Comparison of ENCODE assay signal across 8 cellular contexts in the genomic region with DNA sequence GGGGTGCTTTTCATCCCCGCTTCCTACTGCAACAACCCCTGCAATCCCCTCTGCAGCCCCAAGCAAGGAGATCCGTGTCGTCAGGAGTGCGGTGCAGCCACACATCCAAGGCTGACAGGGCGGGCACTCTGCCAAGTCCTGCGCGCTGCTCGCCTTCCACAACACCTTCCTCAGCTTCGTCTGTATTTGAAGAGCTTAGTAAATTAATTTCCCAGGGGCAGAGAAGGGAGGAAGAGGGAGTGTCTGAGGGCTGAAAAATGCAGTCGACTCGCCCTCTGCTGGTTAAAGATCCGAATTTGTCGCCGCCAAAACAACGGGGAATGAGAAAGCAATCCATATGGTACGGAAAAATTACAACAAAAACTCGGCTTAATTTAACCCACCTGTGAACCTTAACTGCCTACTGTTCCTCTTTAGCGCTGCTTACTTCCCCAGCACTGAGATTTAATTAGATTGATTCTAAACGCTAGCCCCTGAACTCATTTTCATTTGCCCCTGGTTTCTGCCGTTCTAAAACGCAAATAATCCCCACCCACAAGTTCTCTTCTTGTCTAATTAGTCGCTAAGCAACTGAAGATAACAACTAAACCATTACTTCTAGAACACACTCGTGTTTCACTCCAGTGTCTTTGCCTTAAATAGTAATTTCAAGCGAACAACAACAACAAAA. TPM values are rescaled to one million over a fixed set of nuclear protein-coding genes. Genes with fewer than 3 reads are reported as not detected.
A peak's percentile ranks its signal among the peaks of the same experiment; 100 is the strongest.
DNase-seq lines count a peak whose midpoint lies in the region; ATAC-seq, FAIRE-seq and TF ChIP-seq lines count a peak whose summit lies in the region.

No MANE protein-coding gene starts in this region.

- H3K4me2 ChIP-seq in A549, result peak overlapping the region; percentile 78

- H3K4me3 Mint-ChIP-seq in activated CD4-positive, alpha-beta memory T cell treated with anti-CD3 and anti-CD28 coated beads for 36 hours, result no peak overlapping the region
- H3K4me3 Mint-ChIP-seq in stimulated activated naive CD8-positive, alpha-beta T cell treated with anti-CD3 and anti-CD28 coated beads, Interleukin-15, amount 100 ng/mL, for 72 hours, result no peak overlapping the region
- no peak overlapping the region for H3K4me3 Mint-ChIP-seq in T-helper 17 cell

- H3K9me3 ChIP-seq in A549 (no peaks in the 10 kb centered on the region), SJCRH30 (replicated peaks) (no peaks in the 10 kb centered on the region), right atrium auricular region (no peaks in the 10 kb centered on the region), T-helper 17 cell (ENCODE audit: control insufficient read depth, low read length, poor library complexity, severe bottlenecking) (no peaks in the 10 kb centered on the region)

- POLR2A ChIA-PET in A549 (lab: Yijun Ruan, JAX), result interaction anchor here (0.8 to 2.4 kb wide), 8 partner anchors 36 to 329 kb away, joined by 3 to 30 read pairs (median 4); a partner anchor contains a TSS
- POLR2A ChIA-PET in activated CD4-positive, alpha-beta memory T cell treated with anti-CD3 and anti-CD28 coated beads for 36 hours (lab: Charles Lee), result no interaction called here

- DNase-seq in A549 (ENCODE audit: low read depth in 1 of 2, low spot score in 1 of 2) (peak; percentile 75 to 76), LoVo (ENCODE audit: low spot score) (peak; percentile 34), SJCRH30 (peak in 1 of 2 experiments; percentile 10), right atrium auricular region (ENCODE audit: low spot score) (no peak), putamen (ENCODE audit: low spot score) (peak; percentile 80), T-helper 17 cell (no peak)
- DNase-seq in activated CD4-positive, alpha-beta memory T cell treated with anti-CD3 and anti-CD28 coated beads for 36 hours, result no peak
- no peak for DNase-seq in stimulated activated naive CD8-positive, alpha-beta T cell treated with anti-CD3 and anti-CD28 coated beads, Interleukin-15, amount 100 ng/mL, for 72 hours

- intact Hi-C loops in activated CD4-positive, alpha-beta memory T cell treated with anti-CD3 and anti-CD28 coated beads for 36 hours (cut with micrococcal nuclease), result loop anchor here (5.0 kb wide), 1 partner anchor 113 kb away; a partner anchor contains a TSS

- H3K27me3 Mint-ChIP-seq in activated CD4-positive, alpha-beta memory T cell treated with anti-CD3 and anti-CD28 coated beads for 36 hours, result peaks cover 10% of the 10 kb centered on the region
- H3K27me3 Mint-ChIP-seq in stimulated activated naive CD8-positive, alpha-beta T cell treated with anti-CD3 and anti-CD28 coated beads, Interleukin-15, amount 100 ng/mL, for 72 hours, result peaks cover 7% of the 10 kb centered on the region
- H3K27me3 Mint-ChIP-seq in T-helper 17 cell, result peaks cover 1% of the 10 kb centered on the region

- WGBS in A549 (ENCODE audit: missing lambda C conversion rate), result 4% methylated on average over 24 of the region's 24 CpGs

- FAIRE-seq in A549 (lab: Jason Lieb, UNC), result peak; percentile 54

- no peaks in the 10 kb centered on the region for H3K36me3 Mint-ChIP-seq in activated CD4-positive, alpha-beta memory T cell treated with anti-CD3 and anti-CD28 coated beads for 36 hours
- no peaks in the 10 kb centered on the region for H3K36me3 Mint-ChIP-seq in T-helper 17 cell (ENCODE audit: low read depth)

- no peaks in the 10 kb centered on the region for H3K9me3 Mint-ChIP-seq in activated CD4-positive, alpha-beta memory T cell treated with anti-CD3 and anti-CD28 coated beads for 36 hours
- H3K9me3 Mint-ChIP-seq in stimulated activated naive CD8-positive, alpha-beta T cell treated with anti-CD3 and anti-CD28 coated beads, Interleukin-15, amount 100 ng/mL, for 72 hours, result peaks cover 0 to 4% of the 10 kb centered on the region in 2 donors

- H3K4me1 ChIP-seq in A549, result peaks cover 8% of the 10 kb centered on the region; the same call in 1 of the 3 replicates
- H3K4me1 ChIP-seq in SJCRH30, result no peaks in the 10 kb centered on the region
- no peaks in the 10 kb centered on the region for H3K4me1 ChIP-seq in right atrium auricular region

- H3K27me3 ChIP-seq in SJCRH30 (no peaks in the 10 kb centered on the region), right atrium auricular region (no peaks in the 10 kb centered on the region)

- H3K27ac ChIP-seq in A549 (peak overlapping the region; percentile 56 to 72), SJCRH30 (no peak overlapping the region), right atrium auricular region (peak overlapping the region; percentile 55 to 56)

- no peaks in the 10 kb centered on the region for H3K36me3 ChIP-seq in SJCRH30
- H3K36me3 ChIP-seq in right atrium auricular region, result no peaks in the 10 kb centered on the region

- CTCF ChIA-PET in A549 (lab: Yijun Ruan, JAX), result interaction anchor here (0.5 to 5.5 kb wide), 63 partner anchors 12 to 970 kb away, joined by 3 to 77 read pairs (median 5); a partner anchor contains a TSS
- CTCF ChIA-PET in activated CD4-positive, alpha-beta memory T cell treated with anti-CD3 and anti-CD28 coated beads for 36 hours (lab: Charles Lee), result interaction anchor here (1.1 kb wide), 1 partner anchor 54 kb away, joined by 4 read pairs; a partner anchor contains a TSS

- no peak for TF ChIP-seq POLR2A in A549 (IDR thresholded peaks at IDR 0.05; ENCODE audit: low read length)

- H3K4me1 Mint-ChIP-seq in activated CD4-positive, alpha-beta memory T cell treated with anti-CD3 and anti-CD28 coated beads for 36 hours (ENCODE audit: low read depth), result no peaks in the 10 kb centered on the region
- no peaks in the 10 kb centered on the region for H3K4me1 Mint-ChIP-seq in stimulated activated naive CD8-positive, alpha-beta T cell treated with anti-CD3 and anti-CD28 coated beads, Interleukin-15, amount 100 ng/mL, for 72 hours
- H3K4me1 Mint-ChIP-seq in T-helper 17 cell, result no peaks in the 10 kb centered on the region

- TF ChIP-seq CTCF in A549 (IDR thresholded peaks at IDR 0.05), result peak; percentile 79
- peak in 1 of 2 donors; percentile 59 for TF ChIP-seq CTCF in right atrium auricular region (IDR thresholded peaks at IDR 0.05)

- peak; percentile 84 to 89 for TF ChIP-seq RAD21 in A549 (conservative IDR thresholded peaks at IDR 0.05 in 1 of 2, IDR thresholded peaks at IDR 0.05 in 1 of 2)

- ATAC-seq in A549 (peak; percentile 83 to 88), T-helper 17 cell (no peak)
- no peak for ATAC-seq in stimulated activated naive CD8-positive, alpha-beta T cell treated with anti-CD3 and anti-CD28 coated beads, Interleukin-15, amount 100 ng/mL, for 72 hours

- H3K27ac Mint-ChIP-seq in activated CD4-positive, alpha-beta memory T cell treated with anti-CD3 and anti-CD28 coated beads for 36 hours, result no peak overlapping the region
- H3K27ac Mint-ChIP-seq in stimulated activated naive CD8-positive, alpha-beta T cell treated with anti-CD3 and anti-CD28 coated beads, Interleukin-15, amount 100 ng/mL, for 72 hours, result no peak overlapping the region
- no peak overlapping the region for H3K27ac Mint-ChIP-seq in T-helper 17 cell

- TF ChIP-seq EP300 in A549 (IDR thresholded peaks at IDR 0.05), result no peak

- H3K4me3 ChIP-seq in A549 (peak overlapping the region; percentile 48), SJCRH30 (peak overlapping the region; percentile 32), right atrium auricular region (peak overlapping the region; percentile 35 to 36)

TF ChIP-seq in A549, 52 proteins besides CTCF, POLR2A, EP300 and RAD21:
- TF ChIP-seq HOXA7 (CRISPR knock-in tag; IDR thresholded peaks at IDR 0.05) (no peak), GATA3 (IDR thresholded peaks at IDR 0.05; ENCODE audit: borderline replicate concordance) (no peak), TP53 (CRISPR knock-in tag; IDR thresholded peaks at IDR 0.05) (no peak), KDM5A (IDR thresholded peaks at IDR 0.05) (peak; percentile 42; the same call in 1 of the 2 replicates), SMC3 (IDR thresholded peaks at IDR 0.05) (peak; percentile 96)

RNA-seq across cellular contexts. Expression of a gene that starts 10.9 kb away (rescaled TPM):
- polyA plus RNA-seq in A549 (2011; rRNA removed) (not detected in 2 replicates), A549 (2017; fragmentation: RNase III; extraction: RNeasy Plus Mini Kit Qiagen cat#74134 plus additional on column Dnase treatment) (not detected in 3 replicates)
- polyA plus RNA-seq in A549 (2012; cell fraction: cytosol; rRNA removed), result not detected in 2 replicates
- polyA plus RNA-seq in A549 (2012; cell fraction: nucleus; rRNA removed), result not detected in 2 replicates
- not detected in 2 replicates for polyA minus RNA-seq in A549 (2011; rRNA and poly(A)+ RNA removed)
- not detected in 2 replicates for total RNA-seq in SJCRH30 (2014; rRNA removed; shearing (Covaris generic))
- total RNA-seq in right atrium auricular region (not detected), T-helper 17 cell (not detected)
- total RNA-seq in activated CD4-positive, alpha-beta memory T cell treated with anti-CD3 and anti-CD28 coated beads for 36 hours, result not detected

RNA-seq across cellular contexts. Expression of a gene that starts 54.2 kb away (rescaled TPM):
- polyA plus RNA-seq in A549 (2011; rRNA removed), result 4.1 and 5.0 TPM in 2 replicates
- polyA plus RNA-seq in A549 (2012; cell fraction: cytosol; rRNA removed), result 4.0 and 5.1 TPM in 2 replicates
- 12.4 and 17.0 TPM in 2 replicates for polyA plus RNA-seq in A549 (2012; cell fraction: nucleus; rRNA removed)
- polyA plus RNA-seq in A549 (2017; fragmentation: RNase III; extraction: RNeasy Plus Mini Kit Qiagen cat#74134 plus additional on column Dnase treatment), result 2.7 to 3.4 TPM (median 3.0 TPM) in 3 replicates
- polyA minus RNA-seq in A549 (2011; rRNA and poly(A)+ RNA removed), result 5.8 and 7.6 TPM in 2 replicates
- total RNA-seq in SJCRH30 (2014; rRNA removed; shearing (Covaris generic)), result 24.4 and 24.6 TPM in 2 replicates
- total RNA-seq in right atrium auricular region, result 1 to 10 TPM; 1.8 to 2.2 TPM
- under 1 TPM in 1 of 2 experiments, not detected in 1; 0.17 TPM for total RNA-seq in activated CD4-positive, alpha-beta memory T cell treated with anti-CD3 and anti-CD28 coated beads for 36 hours
- under 1 TPM; 0.13 to 0.25 TPM for total RNA-seq in T-helper 17 cell

Comparison
In these comparisons a context has a peak if more than half of its experiments do, and no peak if none do; other contexts are left out.
1. ATAC-seq: peak in A549 (2 of 2); none in stimulated activated naive CD8-positive, alpha-beta T cell treated with anti-CD3 and anti-CD28 coated beads, Interleukin-15, amount 100 ng/mL, for 72 hours (single experiment) and T-helper 17 cell (single experiment).
2. DNase-seq: peak in A549 (2 of 2), LoVo (single experiment) and putamen (single experiment); none in right atrium auricular region (single experiment), activated CD4-positive, alpha-beta memory T cell treated with anti-CD3 and anti-CD28 coated beads for 36 hours (single experiment), stimulated activated naive CD8-positive, alpha-beta T cell treated with anti-CD3 and anti-CD28 coated beads, Interleukin-15, amount 100 ng/mL, for 72 hours (0 of 2) and T-helper 17 cell (0 of 3).
3. Peak in every context shown above with its lines, with median percentiles within 50 percentile points of each other: H3K4me3 ChIP-seq.